ENCODE assay signal across 32 cellular contexts in genomic region chr1:46519209-46519608, GRCh38. TPM values are rescaled to one million over a fixed set of nuclear protein-coding genes. Genes with fewer than 3 reads are reported as not detected.
DNase-seq lines count a peak whose midpoint lies in the region; TF ChIP-seq lines count a peak whose summit lies in the region.
"Had no signal": no experiment of that assay in that cellular context is flagged by ENCODE, and none has a peak within 500 bp of the region (broad histone marks: within the 10 kb centered on the region; RNA-seq: fewer than 3 reads in every experiment).

No MANE protein-coding gene starts in this region.

- H3K4me3 ChIP-seq in A673 (ENCODE audit: low read depth, low read length, poor library complexity, severe bottlenecking) (no peak overlapping the region), GM23248 (no peak overlapping the region), WERI-Rb-1 (ENCODE audit: low read depth, low read length) (no peak overlapping the region), hepatocyte (no peak overlapping the region)
- H3K4me3 ChIP-seq: BLaER1 treated with 17β-estradiol and CSF1 and Interleukin-3, amounts not matched to agents 10 nM and 100 nM; cardiac muscle cell; left lung; pancreas had no signal

- no peak overlapping the region for H3K9ac ChIP-seq in GM23248
- H3K9ac ChIP-seq: BLaER1 treated with 17β-estradiol and CSF1 and Interleukin-3, amounts not matched to agents 10 nM and 100 nM had no signal

- 67 to 76% methylated on average over 4 of the region's 4 CpGs for WGBS in GM23248 (ENCODE audit: low coverage in 1 of 2, low lambda C conversion rate in 2 of 2, missing lambda C conversion rate in 2 of 2), 2 experiments
- 79% methylated on average over 4 of the region's 4 CpGs for WGBS in hepatocyte (ENCODE audit: low lambda C conversion rate, missing lambda C conversion rate)

- H3K4me2 ChIP-seq in GM23248 (ENCODE audit: unreplicated experiment): no peak overlapping the region
- H3K4me2 ChIP-seq in hepatocyte: no peak overlapping the region
- H3K4me2 ChIP-seq: BLaER1 treated with 17β-estradiol and CSF1 and Interleukin-3, amounts not matched to agents 10 nM and 100 nM had no signal

- H3K9me3 ChIP-seq in A673 (ENCODE audit: low read depth, low read length, poor library complexity, severe bottlenecking) (no peaks in the 10 kb centered on the region), GM23248 (ENCODE audit: low read depth) (no peaks in the 10 kb centered on the region), WERI-Rb-1 (ENCODE audit: severe bottlenecking) (no peaks in the 10 kb centered on the region), hepatocyte (ENCODE audit: low read depth) (no peaks in the 10 kb centered on the region)
- H3K9me3 ChIP-seq: BLaER1 treated with 17β-estradiol and CSF1 and Interleukin-3, amounts not matched to agents 10 nM and 100 nM; left lung; pancreas had no signal

- H3K27me3 ChIP-seq in A673 (replicated peaks; ENCODE audit: insufficient read depth, low read depth, low read length, poor library complexity) (no peaks in the 10 kb centered on the region), GM23248 (replicated peaks; ENCODE audit: insufficient read depth) (no peaks in the 10 kb centered on the region), WERI-Rb-1 (ENCODE audit: insufficient read depth, low read depth, severe bottlenecking) (no peaks in the 10 kb centered on the region), hepatocyte (peaks cover 4% of the 10 kb centered on the region)
- H3K27me3 ChIP-seq: pancreas had no signal

- TF ChIP-seq CTCF in A673 (conservative IDR thresholded peaks at IDR 0.05; ENCODE audit: low read depth, low read length) (no peak), WERI-Rb-1 (IDR thresholded peaks at IDR 0.05; ENCODE audit: low read depth, low read length) (no peak), hepatocyte (IDR thresholded peaks at IDR 0.05; ENCODE audit: poor library complexity) (no peak)

- peaks cover 24% of the 10 kb centered on the region; the same call in 1 of the 2 replicates for H3F3A ChIP-seq in GM23248 (ENCODE audit: insufficient read depth)

- H2AFZ ChIP-seq in GM23248: no peak overlapping the region
- H2AFZ ChIP-seq in hepatocyte: no peak overlapping the region

- H3K79me2 ChIP-seq in GM23248 (ENCODE audit: insufficient read depth): no peaks in the 10 kb centered on the region
- H3K79me2 ChIP-seq in hepatocyte: no peaks in the 10 kb centered on the region

- no peak overlapping the region for H3K27ac ChIP-seq in A673 (ENCODE audit: low read depth, low read length, poor library complexity, severe bottlenecking)
- H3K27ac ChIP-seq in GM23248: no peak overlapping the region
- H3K27ac ChIP-seq in WERI-Rb-1: peak overlapping the region; percentile 93
- no peak overlapping the region for H3K27ac ChIP-seq in hepatocyte
- H3K27ac ChIP-seq: BLaER1 treated with 17β-estradiol and CSF1 and Interleukin-3, amounts not matched to agents 10 nM and 100 nM; cardiac muscle cell; epithelial cell of prostate; left lung; pancreas had no signal

- no TSS peak for BruUV-seq in A673 (replicated peaks; lab: Mats Ljungman, UMichigan)

- H3K4me1 ChIP-seq in A673 (ENCODE audit: insufficient read depth, low read length, poor library complexity, severe bottlenecking) (peaks cover 50% of the 10 kb centered on the region), GM23248 (ENCODE audit: insufficient read depth) (peaks cover 34% of the 10 kb centered on the region), hepatocyte (ENCODE audit: insufficient read depth) (peaks cover 20% of the 10 kb centered on the region)
- H3K4me1 ChIP-seq: pancreas had no signal

- peak; percentile 21 for DNase-seq in A673 (ENCODE audit: low spot score)
- DNase-seq in GM23248: peak; percentile 51
- DNase-seq in WERI-Rb-1: no peak
- peak; percentile 72 for DNase-seq in kidney tubule cell (ENCODE audit: low spot score)
- DNase-seq in hepatocyte (ENCODE audit: low spot score): no peak
- DNase-seq in anterior cingulate cortex (lab: John Stamatoyannopoulos, UW): no peak
- DNase-seq in UCSD-AML1 (lab: John Stamatoyannopoulos, UW; ENCODE audit: unreplicated experiment): no peak
- DNase-seq: activated CD4-positive, alpha-beta T cell treated with anti-CD3 and anti-CD28 coated beads, Interleukin-2, amount 10 ng/mL, durations not matched to agents 24 days and 14 days; activated CD8-positive, alpha-beta memory T cell treated with anti-CD3 and anti-CD28 coated beads for 24 hours; activated effector memory CD4-positive, alpha-beta T cell treated with Interleukin-2 at 50 U/mL for 16 hours; activated naive CD8-positive, alpha-beta T cell treated with anti-CD3 and anti-CD28 coated beads for 36 hours; aorta; COR-L47; GDM1; hypothalamus; mesenchymal stem cell; NCI-H2029; NCI-H526; nephron progenitor cell; NK-92 treated with Interleukin-12 subunit alpha and Interleukin-12 subunit beta, amount 100 ng/mL, for 24 hours; SIG-M5; small intestine; stimulated activated CD4-positive, alpha-beta T cell treated with anti-CD3 and anti-CD28 coated beads, Interleukin-1b, Interleukin-23, amount 100 ng/mL, for 48 hours; stimulated activated naive CD8-positive, alpha-beta T cell treated with anti-CD3 and anti-CD28 coated beads, Interleukin-15, Interleukin-2, amounts not matched to agents 100 U/mL and 50 U/mL, for 24 hours; SW 1271 had no signal

- H4K20me1 ChIP-seq in GM23248 (ENCODE audit: insufficient read depth) (no peaks in the 10 kb centered on the region), hepatocyte (ENCODE audit: insufficient read depth, poor library complexity, severe bottlenecking) (no peaks in the 10 kb centered on the region)

- intact Hi-C loops in A673 (cut with micrococcal nuclease; ENCODE audit: unreplicated experiment): no loop called here

- no peaks in the 10 kb centered on the region for H3K36me3 ChIP-seq in A673 (ENCODE audit: insufficient read depth, low read length, poor library complexity, severe bottlenecking)
- no peaks in the 10 kb centered on the region for H3K36me3 ChIP-seq in GM23248 (ENCODE audit: low read depth)
- no peaks in the 10 kb centered on the region for H3K36me3 ChIP-seq in WERI-Rb-1
- no peaks in the 10 kb centered on the region for H3K36me3 ChIP-seq in hepatocyte (replicated peaks; ENCODE audit: insufficient read depth, low read depth)
- H3K36me3 ChIP-seq: BLaER1 treated with 17β-estradiol and CSF1 and Interleukin-3, amounts not matched to agents 10 nM and 100 nM; cardiac muscle cell; left lung; pancreas had no signal

- POLR2A ChIA-PET in A673 (lab: Charles Lee; ENCODE audit: low non-redundant PET): interaction anchor here (0.6 kb wide), 1 partner anchor 38 kb away, joined by 3 read pairs; no protein-coding TSS in a partner anchor

- H3K9me2 ChIP-seq in GM23248 (ENCODE audit: insufficient read depth): no peaks in the 10 kb centered on the region
- H3K9me2 ChIP-seq in hepatocyte (replicated peaks; ENCODE audit: insufficient read depth): no peaks in the 10 kb centered on the region

- in situ Hi-C loops in GM23248 (cut with MboI): no loop called here

- CTCF ChIA-PET in A673 (lab: Charles Lee): no interaction called here

RNA-seq across cellular contexts. Expression of gene DMBX1, which starts 29.6 kb away (rescaled TPM):
- total RNA-seq in A673 (2021) (0.69 and 1.4 TPM in 2 replicates), hepatocyte (not detected in 2 replicates)
- total RNA-seq in GM23248 (2014; rRNA removed; shearing (Covaris generic)): not detected in 2 replicates
- polyA plus RNA-seq in GM23248 (2016; fragmentation: Nextera tagmentation; extraction: Ambion mirVana) (not detected in 2 replicates), hepatocyte (0.32 TPM in 1 of 2 replicates, not detected in the other)
- total RNA-seq: activated naive CD8-positive, alpha-beta T cell treated with anti-CD3 and anti-CD28 coated beads for 36 hours; aorta; cardiac muscle cell; left lung; pancreas; temporal lobe; urinary bladder had no signal
- polyA plus RNA-seq: cardiac muscle cell, pancreas, urinary bladder had no signal

RNA-seq across cellular contexts. Expression of gene KNCN, which starts 32.2 kb away (rescaled TPM):
- not detected in 2 replicates for total RNA-seq in A673 (2021)
- not detected in 2 replicates for total RNA-seq in GM23248 (2014; rRNA removed; shearing (Covaris generic))
- polyA plus RNA-seq in GM23248 (2016; fragmentation: Nextera tagmentation; extraction: Ambion mirVana): not detected in 2 replicates
- total RNA-seq in hepatocyte: not detected in 2 replicates
- not detected in 2 replicates for polyA plus RNA-seq in hepatocyte
- total RNA-seq: activated CD4-positive, alpha-beta T cell treated with anti-CD3 and anti-CD28 coated beads, Interleukin-2, amount 10 ng/mL, durations not matched to agents 24 days and 14 days; activated naive CD8-positive, alpha-beta T cell treated with anti-CD3 and anti-CD28 coated beads for 36 hours; aorta; cardiac muscle cell; left lung; pancreas; temporal lobe; urinary bladder had no signal
- polyA plus RNA-seq: cardiac muscle cell, pancreas, small intestine, urinary bladder had no signal

Comparison
In these comparisons a context has a peak if more than half of its experiments do, and no peak if none do; other contexts are left out.
1. DNase-seq: peak in A673 (single experiment), GM23248 (single experiment) and kidney tubule cell (single experiment); none in WERI-Rb-1 (single experiment), hepatocyte (single experiment), anterior cingulate cortex (0 of 58) and UCSD-AML1 (single experiment).